1 cellular context compared by ENCODE assay signal in the genomic region with DNA sequence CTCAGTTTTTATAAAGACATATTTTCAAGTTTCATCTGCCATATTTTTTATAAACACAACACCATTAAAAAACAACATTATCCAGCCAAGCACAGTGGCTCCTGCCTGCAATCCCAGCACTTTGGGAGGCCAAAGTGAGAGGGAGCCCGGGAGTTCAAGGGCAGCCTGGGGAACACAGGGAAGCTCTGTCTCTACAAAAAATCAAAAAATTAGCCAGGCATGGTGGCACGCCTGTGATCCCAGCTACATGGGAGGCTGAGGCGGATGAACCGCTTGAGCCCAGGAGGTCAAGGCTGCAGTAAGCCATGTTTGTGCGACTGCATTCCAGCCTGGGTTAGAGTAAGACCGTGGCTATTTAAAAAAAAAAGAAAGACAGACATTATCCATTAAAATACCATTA.
TF ChIP-seq lines count a peak whose summit lies in the region.

No MANE protein-coding gene starts in this region.

TF ChIP-seq in HepG2, 621 proteins besides CTCF, POLR2A, EP300 and RAD21:
- TF ChIP-seq ZNF546 (CRISPR knock-in tag; conservative IDR thresholded peaks at IDR 0.05) = no peak
- TF ChIP-seq TEAD3 (CRISPR knock-in tag; optimal IDR thresholded peaks at IDR 0.05; ENCODE audit: borderline replicate concordance) = peak; percentile 59
- no peak for TF ChIP-seq RCOR2 (CRISPR knock-in tag; IDR thresholded peaks at IDR 0.05)
- no peak for TF ChIP-seq KLF11 (CRISPR knock-in tag; IDR thresholded peaks at IDR 0.05)
- no peak for TF ChIP-seq ZNF629 (CRISPR knock-in tag; conservative IDR thresholded peaks at IDR 0.05)
- TF ChIP-seq, protein P1, sequence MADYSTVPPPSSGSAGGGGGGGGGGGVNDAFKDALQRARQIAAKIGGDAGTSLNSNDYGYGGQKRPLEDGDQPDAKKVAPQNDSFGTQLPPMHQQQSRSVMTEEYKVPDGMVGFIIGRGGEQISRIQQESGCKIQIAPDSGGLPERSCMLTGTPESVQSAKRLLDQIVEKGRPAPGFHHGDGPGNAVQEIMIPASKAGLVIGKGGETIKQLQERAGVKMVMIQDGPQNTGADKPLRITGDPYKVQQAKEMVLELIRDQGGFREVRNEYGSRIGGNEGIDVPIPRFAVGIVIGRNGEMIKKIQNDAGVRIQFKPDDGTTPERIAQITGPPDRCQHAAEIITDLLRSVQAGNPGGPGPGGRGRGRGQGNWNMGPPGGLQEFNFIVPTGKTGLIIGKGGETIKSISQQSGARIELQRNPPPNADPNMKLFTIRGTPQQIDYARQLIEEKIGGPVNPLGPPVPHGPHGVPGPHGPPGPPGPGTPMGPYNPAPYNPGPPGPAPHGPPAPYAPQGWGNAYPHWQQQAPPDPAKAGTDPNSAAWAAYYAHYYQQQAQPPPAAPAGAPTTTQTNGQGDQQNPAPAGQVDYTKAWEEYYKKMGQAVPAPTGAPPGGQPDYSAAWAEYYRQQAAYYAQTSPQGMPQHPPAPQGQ (CRISPR knock-in tag; IDR thresholded peaks at IDR 0.05; ENCODE audit: borderline replicate concordance) = no peak
- TF ChIP-seq YEATS4 (CRISPR knock-in tag; IDR thresholded peaks at IDR 0.05; ENCODE audit: borderline replicate concordance) = no peak
- 0 out of 2 replicates have a peak, but pooled peaks have one; percentile 21 for TF ChIP-seq RXRA (CRISPR knock-in tag; IDR thresholded peaks at IDR 0.05)
- TF ChIP-seq RBM22 (optimal IDR thresholded peaks at IDR 0.05; ENCODE audit: low read length) = no peak
- 0 out of 2 replicates have a peak, but pooled peaks have one; percentile 24 for TF ChIP-seq RARA (CRISPR knock-in tag; IDR thresholded peaks at IDR 0.05)
- TF ChIP-seq ZNF710 (CRISPR knock-in tag; IDR thresholded peaks at IDR 0.05; ENCODE audit: borderline replicate concordance) = no peak
- TF ChIP-seq BHLHE40 (IDR thresholded peaks at IDR 0.05; ENCODE audit: low read length) = no peak
- TF ChIP-seq PHF5A (CRISPR knock-in tag; IDR thresholded peaks at IDR 0.05; ENCODE audit: low read depth, unreplicated experiment) = no peak
- TF ChIP-seq POLR2AphosphoS2 (IDR thresholded peaks at IDR 0.05; ENCODE audit: low read depth, low read length) = no peak
- TF ChIP-seq, protein P2, sequence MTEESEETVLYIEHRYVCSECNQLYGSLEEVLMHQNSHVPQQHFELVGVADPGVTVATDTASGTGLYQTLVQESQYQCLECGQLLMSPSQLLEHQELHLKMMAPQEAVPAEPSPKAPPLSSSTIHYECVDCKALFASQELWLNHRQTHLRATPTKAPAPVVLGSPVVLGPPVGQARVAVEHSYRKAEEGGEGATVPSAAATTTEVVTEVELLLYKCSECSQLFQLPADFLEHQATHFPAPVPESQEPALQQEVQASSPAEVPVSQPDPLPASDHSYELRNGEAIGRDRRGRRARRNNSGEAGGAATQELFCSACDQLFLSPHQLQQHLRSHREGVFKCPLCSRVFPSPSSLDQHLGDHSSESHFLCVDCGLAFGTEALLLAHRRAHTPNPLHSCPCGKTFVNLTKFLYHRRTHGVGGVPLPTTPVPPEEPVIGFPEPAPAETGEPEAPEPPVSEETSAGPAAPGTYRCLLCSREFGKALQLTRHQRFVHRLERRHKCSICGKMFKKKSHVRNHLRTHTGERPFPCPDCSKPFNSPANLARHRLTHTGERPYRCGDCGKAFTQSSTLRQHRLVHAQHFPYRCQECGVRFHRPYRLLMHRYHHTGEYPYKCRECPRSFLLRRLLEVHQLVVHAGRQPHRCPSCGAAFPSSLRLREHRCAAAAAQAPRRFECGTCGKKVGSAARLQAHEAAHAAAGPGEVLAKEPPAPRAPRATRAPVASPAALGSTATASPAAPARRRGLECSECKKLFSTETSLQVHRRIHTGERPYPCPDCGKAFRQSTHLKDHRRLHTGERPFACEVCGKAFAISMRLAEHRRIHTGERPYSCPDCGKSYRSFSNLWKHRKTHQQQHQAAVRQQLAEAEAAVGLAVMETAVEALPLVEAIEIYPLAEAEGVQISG (CRISPR knock-in tag; IDR thresholded peaks at IDR 0.05) = 0 out of 2 replicates have a peak, but pooled peaks have one; percentile 15
- TF ChIP-seq HNF1B (CRISPR knock-in tag; IDR thresholded peaks at IDR 0.05) = no peak
- TF ChIP-seq CEBPB (IDR thresholded peaks at IDR 0.05; ENCODE audit: borderline replicate concordance, low read depth, low read length) = no peak
- no peak for TF ChIP-seq ZNF773 (CRISPR knock-in tag; IDR thresholded peaks at IDR 0.05; ENCODE audit: borderline replicate concordance)
- TF ChIP-seq SRSF9 (IDR thresholded peaks at IDR 0.05; ENCODE audit: borderline replicate concordance, insufficient read depth, low read depth, low read length, poor library complexity, severe bottlenecking) = no peak
- no peak for TF ChIP-seq BCL3 (CRISPR knock-in tag; IDR thresholded peaks at IDR 0.05)
- TF ChIP-seq ZNF460 (CRISPR knock-in tag; IDR thresholded peaks at IDR 0.05; ENCODE audit: borderline replicate concordance) = peak; percentile 20; the same call in 1 of the 2 replicates
- no peak for TF ChIP-seq RBAK (CRISPR knock-in tag; IDR thresholded peaks at IDR 0.05)
- TF ChIP-seq, protein P3, sequence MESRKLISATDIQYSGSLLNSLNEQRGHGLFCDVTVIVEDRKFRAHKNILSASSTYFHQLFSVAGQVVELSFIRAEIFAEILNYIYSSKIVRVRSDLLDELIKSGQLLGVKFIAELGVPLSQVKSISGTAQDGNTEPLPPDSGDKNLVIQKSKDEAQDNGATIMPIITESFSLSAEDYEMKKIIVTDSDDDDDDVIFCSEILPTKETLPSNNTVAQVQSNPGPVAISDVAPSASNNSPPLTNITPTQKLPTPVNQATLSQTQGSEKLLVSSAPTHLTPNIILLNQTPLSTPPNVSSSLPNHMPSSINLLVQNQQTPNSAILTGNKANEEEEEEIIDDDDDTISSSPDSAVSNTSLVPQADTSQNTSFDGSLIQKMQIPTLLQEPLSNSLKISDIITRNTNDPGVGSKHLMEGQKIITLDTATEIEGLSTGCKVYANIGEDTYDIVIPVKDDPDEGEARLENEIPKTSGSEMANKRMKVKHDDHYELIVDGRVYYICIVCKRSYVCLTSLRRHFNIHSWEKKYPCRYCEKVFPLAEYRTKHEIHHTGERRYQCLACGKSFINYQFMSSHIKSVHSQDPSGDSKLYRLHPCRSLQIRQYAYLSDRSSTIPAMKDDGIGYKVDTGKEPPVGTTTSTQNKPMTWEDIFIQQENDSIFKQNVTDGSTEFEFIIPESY (CRISPR knock-in tag; IDR thresholded peaks at IDR 0.05) = peak; percentile 91
- TF ChIP-seq ARID2 (CRISPR knock-in tag; IDR thresholded peaks at IDR 0.05; ENCODE audit: borderline replicate concordance) = no peak
- peak in 1 of 2 experiments; percentile 38; a peak in 2 of 4 replicates for TF ChIP-seq NR2F1 (CRISPR knock-in tag; IDR thresholded peaks at IDR 0.05)
- no peak for TF ChIP-seq TSC22D2 (CRISPR knock-in tag; IDR thresholded peaks at IDR 0.05; ENCODE audit: borderline replicate concordance)
- no peak for TF ChIP-seq GTF2F1 (IDR thresholded peaks at IDR 0.05; ENCODE audit: low read length)
- no peak for TF ChIP-seq ZNF317 (CRISPR knock-in tag; IDR thresholded peaks at IDR 0.05)
- TF ChIP-seq AGO2 (optimal IDR thresholded peaks at IDR 0.05; ENCODE audit: low read depth, low read length) = no peak
- peak; percentile 61 for TF ChIP-seq SALL1 (CRISPR knock-in tag; IDR thresholded peaks at IDR 0.05)
- no peak for TF ChIP-seq ESRRA (CRISPR knock-in tag; IDR thresholded peaks at IDR 0.05; ENCODE audit: low read depth)
- TF ChIP-seq ZNF660 (CRISPR knock-in tag; IDR thresholded peaks at IDR 0.05; ENCODE audit: borderline replicate concordance, low read depth) = no peak
- TF ChIP-seq SUZ12 (IDR thresholded peaks at IDR 0.05; ENCODE audit: low read depth, low read length) = no peak
- TF ChIP-seq NR2C2 (CRISPR knock-in tag; IDR thresholded peaks at IDR 0.05; ENCODE audit: borderline replicate concordance) = no peak
- TF ChIP-seq KMT2A (CRISPR knock-in tag; IDR thresholded peaks at IDR 0.05) = no peak
- peak; percentile 96 for TF ChIP-seq ZBTB38 (CRISPR knock-in tag; IDR thresholded peaks at IDR 0.05)
- TF ChIP-seq, protein P4, sequence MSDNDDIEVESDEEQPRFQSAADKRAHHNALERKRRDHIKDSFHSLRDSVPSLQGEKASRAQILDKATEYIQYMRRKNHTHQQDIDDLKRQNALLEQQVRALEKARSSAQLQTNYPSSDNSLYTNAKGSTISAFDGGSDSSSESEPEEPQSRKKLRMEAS (IDR thresholded peaks at IDR 0.05) = no peak
- TF ChIP-seq, protein P5, sequence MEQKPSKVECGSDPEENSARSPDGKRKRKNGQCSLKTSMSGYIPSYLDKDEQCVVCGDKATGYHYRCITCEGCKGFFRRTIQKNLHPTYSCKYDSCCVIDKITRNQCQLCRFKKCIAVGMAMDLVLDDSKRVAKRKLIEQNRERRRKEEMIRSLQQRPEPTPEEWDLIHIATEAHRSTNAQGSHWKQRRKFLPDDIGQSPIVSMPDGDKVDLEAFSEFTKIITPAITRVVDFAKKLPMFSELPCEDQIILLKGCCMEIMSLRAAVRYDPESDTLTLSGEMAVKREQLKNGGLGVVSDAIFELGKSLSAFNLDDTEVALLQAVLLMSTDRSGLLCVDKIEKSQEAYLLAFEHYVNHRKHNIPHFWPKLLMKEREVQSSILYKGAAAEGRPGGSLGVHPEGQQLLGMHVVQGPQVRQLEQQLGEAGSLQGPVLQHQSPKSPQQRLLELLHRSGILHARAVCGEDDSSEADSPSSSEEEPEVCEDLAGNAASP (CRISPR knock-in tag; IDR thresholded peaks at IDR 0.05; ENCODE audit: borderline replicate concordance) = no peak
- TF ChIP-seq CHCHD3 (CRISPR knock-in tag; IDR thresholded peaks at IDR 0.05) = no peak
- 0 out of 2 replicates have a peak, but pooled peaks have one; percentile 4 for TF ChIP-seq HNF4A (CRISPR knock-in tag; IDR thresholded peaks at IDR 0.05)
- TF ChIP-seq, protein P6, sequence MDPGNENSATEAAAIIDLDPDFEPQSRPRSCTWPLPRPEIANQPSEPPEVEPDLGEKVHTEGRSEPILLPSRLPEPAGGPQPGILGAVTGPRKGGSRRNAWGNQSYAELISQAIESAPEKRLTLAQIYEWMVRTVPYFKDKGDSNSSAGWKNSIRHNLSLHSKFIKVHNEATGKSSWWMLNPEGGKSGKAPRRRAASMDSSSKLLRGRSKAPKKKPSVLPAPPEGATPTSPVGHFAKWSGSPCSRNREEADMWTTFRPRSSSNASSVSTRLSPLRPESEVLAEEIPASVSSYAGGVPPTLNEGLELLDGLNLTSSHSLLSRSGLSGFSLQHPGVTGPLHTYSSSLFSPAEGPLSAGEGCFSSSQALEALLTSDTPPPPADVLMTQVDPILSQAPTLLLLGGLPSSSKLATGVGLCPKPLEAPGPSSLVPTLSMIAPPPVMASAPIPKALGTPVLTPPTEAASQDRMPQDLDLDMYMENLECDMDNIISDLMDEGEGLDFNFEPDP (CRISPR knock-in tag; conservative IDR thresholded peaks at IDR 0.05) = 0 out of 2 replicates have a peak, but pooled peaks have one; percentile 89
- TF ChIP-seq LCORL (IDR thresholded peaks at IDR 0.05) = no peak
- TF ChIP-seq LCORL (CRISPR knock-in tag; IDR thresholded peaks at IDR 0.05) = peak; percentile 29; the same call in 1 of the 2 replicates
- TF ChIP-seq SNAPC2 (CRISPR knock-in tag; IDR thresholded peaks at IDR 0.05) = no peak
- TF ChIP-seq NFATC3 (CRISPR knock-in tag; IDR thresholded peaks at IDR 0.05) = 0 out of 2 replicates have a peak, but pooled peaks have one; percentile 28
- TF ChIP-seq MLLT10 (CRISPR knock-in tag; IDR thresholded peaks at IDR 0.05) = no peak
- TF ChIP-seq ZNF557 (CRISPR knock-in tag; IDR thresholded peaks at IDR 0.05) = no peak
- peak; percentile 55; the same call in 1 of the 2 replicates for TF ChIP-seq HOXA3 (CRISPR knock-in tag; IDR thresholded peaks at IDR 0.05)
